Comparison of ENCODE assay signal across 8 cellular contexts in the genomic region with DNA sequence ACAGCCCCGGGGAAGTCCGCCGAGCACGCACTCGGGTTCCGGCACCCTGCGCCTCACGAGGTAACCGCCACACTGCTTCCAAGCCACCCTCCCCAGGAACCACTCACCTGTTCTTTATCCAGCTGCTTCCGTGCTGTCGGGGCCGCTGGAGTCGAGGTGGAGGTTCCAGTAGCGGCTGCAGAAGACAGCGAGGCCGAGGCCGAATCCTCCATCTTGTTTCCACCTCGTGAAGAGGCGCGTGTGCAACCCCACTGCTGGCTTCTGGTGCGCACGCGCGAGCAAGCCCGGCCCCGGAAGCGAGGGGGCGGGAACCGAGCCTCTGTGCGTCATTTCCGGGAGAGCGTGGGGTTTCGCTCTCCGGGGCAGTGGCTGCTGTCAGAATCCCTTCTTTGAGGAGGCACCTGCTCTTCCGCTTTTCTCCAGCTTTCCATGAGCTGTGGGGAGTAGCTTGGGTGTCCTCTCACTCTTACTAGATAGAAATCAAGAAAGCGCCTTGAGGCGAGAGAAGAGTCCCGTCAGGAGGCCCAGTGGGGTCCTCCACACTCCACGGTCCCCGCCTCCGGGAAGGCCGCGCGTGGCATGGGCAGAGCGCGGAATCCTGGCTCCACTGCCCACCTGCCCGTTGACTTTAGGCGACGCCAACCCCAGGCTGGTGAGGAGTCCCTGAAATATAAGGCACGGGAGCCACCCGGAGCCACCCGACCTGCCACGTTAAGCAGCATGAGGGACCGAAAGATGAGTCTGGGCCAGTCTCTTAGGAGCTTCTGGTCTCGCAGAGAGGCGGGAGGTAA. TPM values are rescaled to one million over a fixed set of nuclear protein-coding genes. Genes with fewer than 3 reads are reported as not detected.
DNase-seq lines count a peak whose midpoint lies in the region; ATAC-seq and TF ChIP-seq lines count a peak whose summit lies in the region.

A gene (minus strand): TSS at position 242 of the 791 bp plus-strand sequence. CDS start 30 bp downstream, at position 212.

- H3K4me2 ChIP-seq in KMS-11: peak within 1 kb of the TSS; percentile 95

- TF ChIP-seq CTCF in KMS-11 (conservative IDR thresholded peaks at IDR 0.05; ENCODE audit: low read depth, low read length): no peak
- TF ChIP-seq CTCF in Panc1 (IDR thresholded peaks at IDR 0.05): no peak

- no peaks in the 10 kb centered on the region for H3K27me3 Mint-ChIP-seq in activated T-cell treated with anti-CD3 and anti-CD28 coated beads, Interleukin-2, amount 50 U/mL, for 4 hours (ENCODE audit: low read depth)

- H3K36me3 Mint-ChIP-seq in activated T-cell treated with anti-CD3 and anti-CD28 coated beads, Interleukin-2, amount 50 U/mL, for 4 hours (ENCODE audit: insufficient read depth): peaks cover 34% of the 10 kb centered on the region

- peaks cover 41% of the 10 kb centered on the region for H3K4me1 ChIP-seq in KMS-11 (ENCODE audit: low read depth, poor library complexity, severe bottlenecking)
- peaks cover 8% of the 10 kb centered on the region; the same call in 1 of the 2 replicates for H3K4me1 ChIP-seq in Panc1 (ENCODE audit: control insufficient read depth, insufficient read depth, low read length)

- ATAC-seq in GM21786 (IDR thresholded peaks at IDR 0.05; ENCODE audit: unreplicated experiment): peak; percentile 84
- ATAC-seq in Panc1: peak; percentile 96
- peak; percentile 89 to 90 for ATAC-seq in activated T-cell treated with anti-CD3 and anti-CD28 coated beads, Interleukin-2, amount 50 U/mL, for 4 hours
- ATAC-seq in esophagus mucosa: peak; percentile 97

- DNase-seq in DMS79 treated with DMSO at 0.1 percent for 48 hours (lab: John Stamatoyannopoulos, UW): peak; percentile 69
- peak; percentile 73 for DNase-seq in Panc1 (ENCODE audit: low read depth, low spot score)
- DNase-seq in activated T-cell treated with anti-CD3 and anti-CD28 coated beads, Interleukin-2, amount 50 U/mL, for 4 hours: peak; percentile 92
- DNase-seq in myocyte (ENCODE audit: low read depth): peak; percentile 95
- peak; percentile 84 to 85 for DNase-seq in stimulated activated CD8-positive, alpha-beta memory T cell treated with anti-CD3 and anti-CD28 coated beads, Interleukin-7, amount 100 ng/mL, for 4 hours (ENCODE audit: low read depth in 2 of 2)

- H3K27ac ChIP-seq in KMS-11: peak within 1 kb of the TSS; percentile 72
- H3K27ac ChIP-seq in Panc1 (ENCODE audit: low read length): peak within 1 kb of the TSS; percentile 95

- peak within 1 kb of the TSS; percentile 90 for H3K4me3 Mint-ChIP-seq in activated T-cell treated with anti-CD3 and anti-CD28 coated beads, Interleukin-2, amount 50 U/mL, for 4 hours

- in situ Hi-C loops in Panc1 (cut with HindIII; ENCODE audit: low pct_unique_long_range_greater_than_20kb, low sequenced_read_pairs): no loop called here

- H3K9me3 Mint-ChIP-seq in activated T-cell treated with anti-CD3 and anti-CD28 coated beads, Interleukin-2, amount 50 U/mL, for 4 hours: no peaks in the 10 kb centered on the region

- peak within 1 kb of the TSS; percentile 93 for H3K9ac ChIP-seq in KMS-11

- POLR2A ChIA-PET in Panc1 (lab: Charles Lee): no interaction called here

- no peaks in the 10 kb centered on the region for H3K9me3 ChIP-seq in Panc1 (ENCODE audit: control insufficient read depth, insufficient read depth, low read depth, low read length)

- intact Hi-C loops in Panc1 (cut with micrococcal nuclease; ENCODE audit: unreplicated experiment): no loop called here

- peak within 1 kb of the TSS; percentile 37 for H3K4me3 ChIP-seq in KMS-11 (IDR thresholded peaks at IDR 0.05; ENCODE audit: insufficient read depth, low read depth, low read length)
- H3K4me3 ChIP-seq in Panc1 (ENCODE audit: low read depth in 2 of 2, low read length in 2 of 2): peak within 1 kb of the TSS; percentile 74 to 96

- CTCF ChIA-PET in Panc1 (lab: Charles Lee): no interaction called here

- H3K36me3 ChIP-seq in KMS-11 (ENCODE audit: insufficient read depth) (peaks cover 28% of the 10 kb centered on the region; the same call in 1 of the 2 replicates), Panc1 (ENCODE audit: control insufficient read depth, insufficient read depth, low read length) (peaks cover 32% of the 10 kb centered on the region)

- H3K4me1 Mint-ChIP-seq in activated T-cell treated with anti-CD3 and anti-CD28 coated beads, Interleukin-2, amount 50 U/mL, for 4 hours (ENCODE audit: low read depth): peaks cover 49% of the 10 kb centered on the region

- TSS peak; percentile 92 for BruUV-seq in Panc1 (replicated peaks; lab: Mats Ljungman, UMichigan)

- peak within 1 kb of the TSS; percentile 82 for H2AFZ ChIP-seq in KMS-11 (ENCODE audit: low read depth)

- peaks cover 95% of the 10 kb centered on the region for H3K79me2 ChIP-seq in KMS-11 (ENCODE audit: insufficient read depth, low read depth)

- 0 out of 2 replicates have a peak, but pooled peaks cover 12% of the 10 kb centered on the region for H4K20me1 ChIP-seq in KMS-11 (ENCODE audit: insufficient read depth)

- no peaks in the 10 kb centered on the region for H3K27me3 ChIP-seq in KMS-11 (ENCODE audit: insufficient read depth, low read depth)
- no peaks in the 10 kb centered on the region for H3K27me3 ChIP-seq in Panc1 (ENCODE audit: control insufficient read depth, insufficient read depth, low read length)

RNA-seq across cellular contexts. Expression of the gene that starts here (rescaled TPM):
- total RNA-seq in Panc1 (2021; ENCODE audit: unreplicated experiment) (195 TPM), esophagus mucosa (115 TPM), myocyte (260 TPM in 2 replicates)
- polyA plus RNA-seq in Panc1 (2012; ENCODE audit: insufficient read length): 124 TPM
- total RNA-seq in activated T-cell treated with anti-CD3 and anti-CD28 coated beads, Interleukin-2, amount 50 U/mL, for 4 hours: 100 to 1,000 TPM; 464 to 500 (median 484) TPM
- polyA plus RNA-seq in myocyte (2012): 50.9 TPM

Comparison
In these comparisons a context has a peak if more than half of its experiments do, and no peak if none do; other contexts are left out.
1. Peak in every context shown above with its lines: DNase-seq, ATAC-seq, H3K4me3 ChIP-seq and H3K27ac ChIP-seq.